In genomic region chr2:7825591-7826312, GRCh38 we compare ENCODE assay signal across 8 cellular contexts.
DNase-seq lines count a peak whose midpoint lies in the region; FAIRE-seq and TF ChIP-seq lines count a peak whose summit lies in the region.

No MANE protein-coding gene starts in this region.

- no peak for TF ChIP-seq CTCF in fibroblast of mammary gland (conservative IDR thresholded peaks at IDR 0.05; ENCODE audit: control insufficient read depth, insufficient read depth, low read depth, low read length)

- no peak for FAIRE-seq in urothelium cell line (lab: Jason Lieb, UNC)

- H3K36me3 ChIP-seq in MG63 = no peaks in the 10 kb centered on the region

- H3K4me3 ChIP-seq in MG63 (no peak overlapping the region), fibroblast of mammary gland (ENCODE audit: control insufficient read depth, low read depth, low read length) (no peak overlapping the region)

- peak; percentile 62 for DNase-seq in stimulated activated naive CD4-positive, alpha-beta T cell treated with Interleukin-2 at 50 U/mL for 16 hours (lab: John Stamatoyannopoulos, UW)
- no peak for DNase-seq in stimulated activated naive CD4-positive, alpha-beta T cell (lab: John Stamatoyannopoulos, UW)
- DNase-seq in MG63 = peak; percentile 89
- peak; percentile 53 for DNase-seq in fibroblast of mammary gland (ENCODE audit: low read depth)
- peak; percentile 76 for DNase-seq in urothelium cell line (ENCODE audit: low spot score)
- DNase-seq in AG08395 (ENCODE audit: low spot score) = no peak
- no peak for DNase-seq in RKO (ENCODE audit: low spot score)
- no peak for DNase-seq in Ammon's horn (ENCODE audit: low spot score)

- H3K9me3 ChIP-seq in MG63 = peaks cover 2% of the 10 kb centered on the region; the same call in 1 of the 2 replicates

- no peaks in the 10 kb centered on the region for H3K27me3 ChIP-seq in MG63

Comparison
In these comparisons a context has a peak if more than half of its experiments do, and no peak if none do; other contexts are left out.
1. DNase-seq: peak in stimulated activated naive CD4-positive, alpha-beta T cell treated with Interleukin-2 at 50 U/mL for 16 hours (single experiment), MG63 (single experiment), fibroblast of mammary gland (single experiment) and urothelium cell line (single experiment); none in stimulated activated naive CD4-positive, alpha-beta T cell (0 of 6), AG08395 (single experiment), RKO (single experiment) and Ammon's horn (single experiment).